Comparison of ENCODE assay signal across 2 cellular contexts in genomic region chr13:113152894-113153809, GRCh38.
TF ChIP-seq lines count a peak whose summit lies in the region.

No MANE protein-coding gene starts in this region.

TF ChIP-seq in SK-N-SH treated with all-trans-retinoic acid at 6 μM for 48 hours, 23 proteins besides CTCF, POLR2A, EP300 and RAD21 (continued from another document):
- TF ChIP-seq CSRNP3 (CRISPR knock-in tag; IDR thresholded peaks at IDR 0.05) (no peak), ISL1 (CRISPR knock-in tag; IDR thresholded peaks at IDR 0.05) (no peak), POU6F1 (CRISPR knock-in tag; IDR thresholded peaks at IDR 0.05; ENCODE audit: borderline replicate concordance, low read depth) (no peak), CSDC2 (CRISPR knock-in tag; IDR thresholded peaks at IDR 0.05) (no peak), TCF4 (CRISPR knock-in tag; IDR thresholded peaks at IDR 0.05; ENCODE audit: borderline replicate concordance) (no peak), ZNF565 (CRISPR knock-in tag; conservative IDR thresholded peaks at IDR 0.05; ENCODE audit: low read depth) (no peak), ESRRG (CRISPR knock-in tag; IDR thresholded peaks at IDR 0.05) (no peak), ZFP30 (CRISPR knock-in tag; IDR thresholded peaks at IDR 0.05) (no peak)

TF ChIP-seq in HEK293T, 16 proteins besides CTCF, POLR2A, EP300 and RAD21 (continued from another document):
- no peak for TF ChIP-seq FOXA1 (IDR thresholded peaks at IDR 0.05)
TF ChIP-seq in HEK293T: peak in this region for 0.
